In genomic region chr17:27338536-27338985, GRCh38 we compare ENCODE assay signal across 12 cellular contexts. TPM values are rescaled to one million over a fixed set of nuclear protein-coding genes. Genes with fewer than 3 reads are reported as not detected.
DNase-seq lines count a peak whose midpoint lies in the region; ATAC-seq, FAIRE-seq and TF ChIP-seq lines count a peak whose summit lies in the region.
"Had no signal": no experiment of that assay in that cellular context is flagged by ENCODE, and none has a peak within 500 bp of the region (broad histone marks: within the 10 kb centered on the region; RNA-seq: fewer than 3 reads in every experiment).

No MANE protein-coding gene starts in this region.

- POLR2A ChIA-PET in GM12878 (lab: Charles Lee), result no interaction called here
- POLR2A ChIA-PET in activated CD4-positive, alpha-beta memory T cell treated with anti-CD3 and anti-CD28 coated beads for 36 hours (lab: Charles Lee), result no interaction called here

- no peak for TF ChIP-seq POLR2A in GM12878 (IDR thresholded peaks at IDR 0.05; ENCODE audit: low read depth, low read length)

- 0% methylated on average over 9 of the region's 9 CpGs for WGBS in GM12878 (ENCODE audit: insufficient coverage, insufficient replicate concordance, low lambda C conversion rate, missing lambda C conversion rate)

- DNase-seq in GM12878 (ENCODE audit: low read depth, low spot score) (peak; percentile 66), NCI-H1105 treated with DMSO at 0.1 percent for 48 hours (lab: John Stamatoyannopoulos, UW) (no peak), omental fat pad (ENCODE audit: low spot score) (no peak), H4 (ENCODE audit: low spot score) (no peak)
- DNase-seq in activated CD4-positive, alpha-beta memory T cell treated with anti-CD3 and anti-CD28 coated beads for 36 hours, result no peak
- DNase-seq: NCI-H1417, T1000 had no signal

- peak overlapping the region; percentile 95 for H3K4me2 ChIP-seq in GM12878 (ENCODE audit: control insufficient read depth, insufficient read depth)
- H3K4me2 ChIP-seq: hepatocyte had no signal

- SMC1A ChIA-PET in GM12878 (lab: Charles Lee; ENCODE audit: uncharacterized antibody, unreplicated experiment), result interaction anchor here (0.8 to 3.0 kb wide), 6 partner anchors 12 to 295 kb away, joined by 3 to 12 read pairs (median 5); partner anchors contain the start of gene WSB1

- RAD21 ChIA-PET in GM12878 (lab: Charles Lee; ENCODE audit: unreplicated experiment), result interaction anchor here (1.1 kb wide), 2 partner anchors 102 to 117 kb away, joined by 4 to 5 read pairs; no protein-coding TSS in a partner anchor

- CTCF ChIA-PET in GM12878 (lab: Yijun Ruan, JAX), result interaction anchor here (0.7 to 5.7 kb wide), 8 partner anchors 11 to 261 kb away, joined by 3 to 40 read pairs (median 3); no protein-coding TSS in a partner anchor
- CTCF ChIA-PET in activated CD4-positive, alpha-beta memory T cell treated with anti-CD3 and anti-CD28 coated beads for 36 hours (lab: Charles Lee), result interaction anchor here (0.7 kb wide), 1 partner anchor 103 kb away, joined by 3 read pairs; no protein-coding TSS in a partner anchor

- H3K4me3 Mint-ChIP-seq in activated CD4-positive, alpha-beta memory T cell treated with anti-CD3 and anti-CD28 coated beads for 36 hours, result no peak overlapping the region
- H3K4me3 Mint-ChIP-seq: CD14-positive monocyte had no signal

- H3K9me3 Mint-ChIP-seq in activated CD4-positive, alpha-beta memory T cell treated with anti-CD3 and anti-CD28 coated beads for 36 hours, result no peaks in the 10 kb centered on the region
- H3K9me3 Mint-ChIP-seq: CD14-positive monocyte had no signal

- H3K27ac Mint-ChIP-seq in activated CD4-positive, alpha-beta memory T cell treated with anti-CD3 and anti-CD28 coated beads for 36 hours, result no peak overlapping the region

- FAIRE-seq in GM12878 (lab: Jason Lieb, UNC), result peak; percentile 68

- TF ChIP-seq CTCF in GM12878 (IDR thresholded peaks at IDR 0.05 in 2 of 3, conservative IDR thresholded peaks at IDR 0.05 in 1 of 3; ENCODE audit: control insufficient read depth in 2 of 3, extremely low read depth in 1 of 3, insufficient read depth in 1 of 3, low read depth in 3 of 3, low read length in 3 of 3), result no peak
- no peak for TF ChIP-seq CTCF in omental fat pad (IDR thresholded peaks at IDR 0.05)

- H3K27me3 Mint-ChIP-seq in activated CD4-positive, alpha-beta memory T cell treated with anti-CD3 and anti-CD28 coated beads for 36 hours, result no peaks in the 10 kb centered on the region

- H3K27ac ChIP-seq in GM12878 (ENCODE audit: control insufficient read depth, insufficient read depth), result peak overlapping the region; percentile 78
- H3K27ac ChIP-seq: hepatocyte had no signal

- H3K9ac ChIP-seq in GM12878 (ENCODE audit: control insufficient read depth, insufficient read depth, low read length), result peak overlapping the region; percentile 57

- peaks cover 46% of the 10 kb centered on the region for H3K4me1 ChIP-seq in GM12878 (ENCODE audit: control insufficient read depth, insufficient read depth, low read length)

- H3K27me3 ChIP-seq in GM12878 (replicated peaks in 1 of 2; ENCODE audit: control insufficient read depth in 2 of 2, insufficient read depth in 2 of 2, low read length in 1 of 2), result no peaks in the 10 kb centered on the region
- H3K27me3 ChIP-seq: hepatocyte had no signal

- H3K36me3 ChIP-seq in GM12878 (ENCODE audit: control insufficient read depth in 2 of 2, insufficient read depth in 2 of 2, low read length in 1 of 2), result no peaks in the 10 kb centered on the region

- H3K79me2 ChIP-seq in GM12878 (ENCODE audit: control insufficient read depth, insufficient read depth, low read length), result no peaks in the 10 kb centered on the region
- H3K79me2 ChIP-seq: hepatocyte had no signal

- no peak overlapping the region for H2AFZ ChIP-seq in GM12878 (ENCODE audit: control insufficient read depth, low read depth, low read length)
- H2AFZ ChIP-seq: hepatocyte had no signal

- intact Hi-C loops in GM12878 (cut with micrococcal nuclease; ENCODE audit: unreplicated experiment), result no loop called here
- intact Hi-C loops in activated CD4-positive, alpha-beta memory T cell treated with anti-CD3 and anti-CD28 coated beads for 36 hours (cut with micrococcal nuclease), result no loop called here

- no TSS peak for BruUV-seq in GM12878 (replicated peaks; lab: Mats Ljungman, UMichigan)

- in situ Hi-C loops in GM12878 (cut with MboI), result loop anchor here (5.0 kb wide), 1 partner anchor 101 kb away; no protein-coding TSS in a partner anchor

- peak overlapping the region; percentile 53; the same call in 1 of the 2 replicates for H3K4me3 ChIP-seq in GM12878
- H3K4me3 ChIP-seq: hepatocyte had no signal

- H4K20me1 ChIP-seq in GM12878 (ENCODE audit: control insufficient read depth, insufficient read depth), result no peaks in the 10 kb centered on the region

- peaks cover 10% of the 10 kb centered on the region for H3K4me1 Mint-ChIP-seq in activated CD4-positive, alpha-beta memory T cell treated with anti-CD3 and anti-CD28 coated beads for 36 hours (ENCODE audit: low read depth)

- no peaks in the 10 kb centered on the region for H3K9me3 ChIP-seq in GM12878 (replicated peaks; ENCODE audit: control insufficient read depth, insufficient read depth, low read length)

- ATAC-seq in GM18502 (IDR thresholded peaks at IDR 0.05; ENCODE audit: poor library complexity, unreplicated experiment), result peak; percentile 70
- ATAC-seq in GM21423 (IDR thresholded peaks at IDR 0.05; ENCODE audit: unreplicated experiment), result peak; percentile 51
- ATAC-seq in HG03095 (IDR thresholded peaks at IDR 0.05; ENCODE audit: unreplicated experiment), result peak; percentile 47
- peak; percentile 85 for ATAC-seq in GM12878
- no peak for ATAC-seq in omental fat pad (ENCODE audit: low FRiP score)

- H3K36me3 Mint-ChIP-seq in activated CD4-positive, alpha-beta memory T cell treated with anti-CD3 and anti-CD28 coated beads for 36 hours, result no peaks in the 10 kb centered on the region

- no peak for TF ChIP-seq EP300 in GM12878 (IDR thresholded peaks at IDR 0.05; ENCODE audit: borderline replicate concordance in 1 of 2, control insufficient read depth in 1 of 2, low read depth in 2 of 2, low read length in 2 of 2)

- TF ChIP-seq RAD21 in GM12878 (IDR thresholded peaks at IDR 0.05; ENCODE audit: insufficient read depth, low read depth, low read length), result no peak

TF ChIP-seq in GM12878, 131 proteins besides CTCF, POLR2A, EP300 and RAD21 (continues in another document):
- TF ChIP-seq E4F1 (IDR thresholded peaks at IDR 0.05; ENCODE audit: borderline replicate concordance, partially characterized antibody), result no peak

RNA-seq across cellular contexts. Expression of gene WSB1, which starts 44.6 kb away (rescaled TPM):
- 1,230 and 1,283 TPM in 2 replicates for total RNA-seq in GM12878 (2013; cell fraction: nucleolus; rRNA removed)
- 84.1 and 102 TPM in 2 replicates for total RNA-seq in GM12878 (2014; rRNA removed)
- total RNA-seq in GM12878 (2014; rRNA removed; fragmentation: Illumina TruSeq; extraction: Trizol), result 91.5 and 94.3 TPM in 2 replicates
- 91.0 and 108 TPM in 2 replicates for total RNA-seq in GM12878 (2021)
- 111 TPM for polyA plus RNA-seq in GM12878 (2011; ENCODE audit: low read depth)
- polyA plus RNA-seq in GM12878 (2011; rRNA removed), result 458 and 632 TPM in 2 replicates
- polyA plus RNA-seq in GM12878 (2011; cell fraction: cytosol; rRNA removed), result 374 and 577 TPM in 2 replicates
- 1,022 and 1,033 TPM in 2 replicates for polyA plus RNA-seq in GM12878 (2011; cell fraction: nucleus; rRNA removed)
- 116 and 173 TPM in 2 replicates for polyA plus RNA-seq in GM12878 (2012)
- 108 and 151 TPM in 2 replicates for polyA plus RNA-seq in GM12878 (2014; fragmentation: Illumina TruSeq; extraction: Trizol)
- polyA plus RNA-seq in GM12878 (2014; fragmentation: Nextera tagmentation; extraction: Ambion mirVana), result 10 to 100 TPM; 26.6 to 49.8 TPM
- 121 and 162 TPM in 2 replicates for polyA plus RNA-seq in GM12878 (2014; rRNA removed)
- polyA plus RNA-seq in GM12878 (2016; fragmentation: Nextera tagmentation; extraction: Ambion mirVana), result 100 to 1,000 TPM; 101 TPM
- 122 and 137 TPM in 2 replicates for polyA minus RNA-seq in GM12878 (2011; rRNA and poly(A)+ RNA removed)
- 68.0 and 68.3 TPM in 2 replicates for polyA minus RNA-seq in GM12878 (2011; cell fraction: cytosol; rRNA and poly(A)+ RNA removed)
- 108 and 118 TPM in 2 replicates for polyA minus RNA-seq in GM12878 (2011; cell fraction: nucleus; rRNA and poly(A)+ RNA removed)
- total RNA-seq in omental fat pad, result 100 to 1,000 TPM; 136 to 217 (median 175) TPM
- 31.3 and 47.7 TPM in 2 replicates for total RNA-seq in H4 (2014; rRNA removed; shearing (Covaris generic))
- total RNA-seq in activated CD4-positive, alpha-beta memory T cell treated with anti-CD3 and anti-CD28 coated beads for 36 hours, result 100 to 1,000 TPM; 135 to 147 TPM
